Comparison of ENCODE assay signal across 1 cellular context in genomic region chr22:39773976-39774539, GRCh38.
TF ChIP-seq lines count a peak whose summit lies in the region.

No MANE protein-coding gene starts in this region.

TF ChIP-seq in HepG2, 621 proteins besides CTCF, POLR2A, EP300 and RAD21:
- TF ChIP-seq ZNF609 (CRISPR knock-in tag; IDR thresholded peaks at IDR 0.05; ENCODE audit: borderline replicate concordance), result no peak
- no peak for TF ChIP-seq ZUFSP (CRISPR knock-in tag; IDR thresholded peaks at IDR 0.05; ENCODE audit: borderline replicate concordance)
- TF ChIP-seq ZNF841 (CRISPR knock-in tag; IDR thresholded peaks at IDR 0.05; ENCODE audit: borderline replicate concordance), result no peak
- no peak for TF ChIP-seq ZFP41 (CRISPR knock-in tag; IDR thresholded peaks at IDR 0.05; ENCODE audit: borderline replicate concordance)
- TF ChIP-seq PAX8 (CRISPR knock-in tag; IDR thresholded peaks at IDR 0.05; ENCODE audit: borderline replicate concordance), result no peak
- TF ChIP-seq PRDM10 (CRISPR knock-in tag; IDR thresholded peaks at IDR 0.05; ENCODE audit: low read depth), result no peak
- no peak for TF ChIP-seq ZFP62 (CRISPR knock-in tag; IDR thresholded peaks at IDR 0.05)
- TF ChIP-seq ATF7 (IDR thresholded peaks at IDR 0.05), result peak; percentile 90
- TF ChIP-seq ATF7 (CRISPR knock-in tag; IDR thresholded peaks at IDR 0.05), result no peak
TF ChIP-seq in HepG2: peak in this region for 1.
